In the genomic region with DNA sequence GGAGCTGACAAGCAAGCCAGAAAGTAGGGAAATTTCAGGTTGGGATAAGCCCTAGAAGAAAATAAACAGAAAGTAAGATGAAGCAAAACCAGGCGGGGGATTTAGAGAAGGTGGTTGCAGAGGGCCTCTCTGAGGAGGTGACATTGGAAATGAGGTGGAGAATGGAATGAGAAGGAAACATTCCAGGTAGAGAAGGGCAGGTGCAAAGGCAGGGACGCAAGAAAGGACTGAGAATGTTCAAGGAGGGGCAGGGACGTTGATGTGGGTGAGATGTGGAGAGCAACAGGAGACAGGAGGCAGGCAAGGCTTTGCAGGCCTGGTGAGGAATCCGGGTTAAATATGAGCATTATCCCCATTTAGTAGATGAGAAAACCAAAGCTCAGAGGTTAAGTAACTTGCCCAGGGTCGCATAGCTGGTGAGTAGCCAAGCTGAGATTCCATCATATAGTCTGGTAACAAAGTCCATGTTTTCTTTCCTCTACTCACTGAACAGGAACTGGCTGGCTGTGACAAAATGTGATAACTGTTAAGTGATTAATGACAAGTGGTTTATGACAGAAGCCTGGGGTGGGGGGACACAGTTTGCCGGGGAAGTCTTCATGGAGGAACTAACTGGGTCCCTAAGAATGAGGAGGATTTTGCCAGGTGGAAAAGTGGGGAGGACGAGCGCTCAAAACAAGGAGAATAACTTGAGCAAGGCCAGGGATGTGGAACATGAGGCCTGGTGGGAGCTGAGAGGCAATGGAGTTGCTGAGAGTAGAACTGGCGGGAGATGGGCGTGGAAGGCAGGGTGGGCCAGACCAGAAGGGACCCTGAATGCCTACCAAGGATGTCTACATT, we compare ENCODE assay signal across 25 cellular contexts. TPM values are rescaled to one million over a fixed set of nuclear protein-coding genes. Genes with fewer than 3 reads are reported as not detected.
DNase-seq lines count a peak whose midpoint lies in the region; ATAC-seq and TF ChIP-seq lines count a peak whose summit lies in the region.
"Had no signal": no experiment of that assay in that cellular context is flagged by ENCODE, and none has a peak within 500 bp of the region (broad histone marks: within the 10 kb centered on the region; RNA-seq: fewer than 3 reads in every experiment).

No MANE protein-coding gene starts in this region.

- no peak overlapping the region for H3K4me3 Mint-ChIP-seq in MCF 10A (ENCODE audit: unreplicated experiment)
- H3K4me3 Mint-ChIP-seq: activated CD8-positive, alpha-beta memory T cell treated with anti-CD3 and anti-CD28 coated beads, Interleukin-2, amount 10 ng/mL, durations not matched to agents 7 days and 5 days; activated naive CD8-positive, alpha-beta T cell; HFFc6; naive thymus-derived CD8-positive, alpha-beta T cell had no signal

- POLR2A ChIA-PET in MCF 10A (lab: Yijun Ruan, JAX) = interaction anchor here (0.9 kb wide), 1 partner anchor 12 kb away, joined by 3 read pairs; no protein-coding TSS in a partner anchor

- H3K27me3 Mint-ChIP-seq in MCF 10A (ENCODE audit: insufficient read depth, unreplicated experiment) = no peaks in the 10 kb centered on the region
- H3K27me3 Mint-ChIP-seq: activated CD8-positive, alpha-beta memory T cell treated with anti-CD3 and anti-CD28 coated beads, Interleukin-2, amount 10 ng/mL, durations not matched to agents 7 days and 5 days; activated naive CD8-positive, alpha-beta T cell; naive thymus-derived CD8-positive, alpha-beta T cell had no signal

- intact Hi-C loops in MCF 10A (cut with micrococcal nuclease) (no loop called here), breast epithelium (cut with DNase I; ENCODE audit: low total_unique reads) (loop anchor here (10.0 kb wide), 1 partner anchor 230 kb away; no protein-coding TSS in a partner anchor), mucosa of descending colon (cut with DNase I, micrococcal nuclease) (no loop called here), transverse colon (cut with DNase I; ENCODE audit: low total_unique reads) (loop anchor here (1.0 kb wide), 1 partner anchor 57 kb away; no protein-coding TSS in a partner anchor)

- TF ChIP-seq POLR2A in breast epithelium (IDR thresholded peaks at IDR 0.05) (no peak), transverse colon (IDR thresholded peaks at IDR 0.05) (no peak)

- H3K9me3 ChIP-seq in breast epithelium (no peaks in the 10 kb centered on the region), duodenal mucosa (ENCODE audit: control insufficient read depth in 1 of 2, low read length in 2 of 2) (no peaks in the 10 kb centered on the region), mucosa of descending colon (no peaks in the 10 kb centered on the region), transverse colon (no peaks in the 10 kb centered on the region)
- H3K9me3 ChIP-seq: MG63, ovary, sigmoid colon, upper lobe of right lung had no signal

- no peak for TF ChIP-seq EP300 in transverse colon (IDR thresholded peaks at IDR 0.05; ENCODE audit: low read depth)

- H3K4me3 ChIP-seq in breast epithelium (no peak overlapping the region), duodenal mucosa (ENCODE audit: low read depth in 1 of 2, low read length in 2 of 2) (peak overlapping the region in 1 of 2 donors; percentile 9), mucosa of descending colon (no peak overlapping the region), transverse colon (no peak overlapping the region)
- H3K4me3 ChIP-seq: MG63, ovary, sigmoid colon, upper lobe of right lung had no signal

- peak overlapping the region; percentile 6 to 53 for H3K9ac ChIP-seq in duodenal mucosa (ENCODE audit: low read depth in 1 of 2, low read length in 2 of 2)

- peaks cover 13% of the 10 kb centered on the region for H3K4me1 Mint-ChIP-seq in MCF 10A (ENCODE audit: insufficient read depth, unreplicated experiment)
- H3K4me1 Mint-ChIP-seq: activated CD8-positive, alpha-beta memory T cell treated with anti-CD3 and anti-CD28 coated beads, Interleukin-2, amount 10 ng/mL, durations not matched to agents 7 days and 5 days had no signal

- peak overlapping the region; percentile 28 for H3K27ac Mint-ChIP-seq in MCF 10A (ENCODE audit: low read depth, unreplicated experiment)
- H3K27ac Mint-ChIP-seq: activated CD8-positive, alpha-beta memory T cell treated with anti-CD3 and anti-CD28 coated beads, Interleukin-2, amount 10 ng/mL, durations not matched to agents 7 days and 5 days; activated naive CD8-positive, alpha-beta T cell; HFFc6 had no signal

- no peaks in the 10 kb centered on the region for H3K36me3 ChIP-seq in breast epithelium
- peaks cover 0 to 5% of the 10 kb centered on the region in 2 donors for H3K36me3 ChIP-seq in duodenal mucosa (ENCODE audit: control insufficient read depth in 1 of 2, insufficient read depth in 2 of 2, low read length in 2 of 2)
- no peaks in the 10 kb centered on the region for H3K36me3 ChIP-seq in mucosa of descending colon (ENCODE audit: low read depth)
- H3K36me3 ChIP-seq in transverse colon = no peaks in the 10 kb centered on the region
- H3K36me3 ChIP-seq: ovary, upper lobe of right lung had no signal

- TF ChIP-seq CTCF in MCF 10A (IDR thresholded peaks at IDR 0.05; ENCODE audit: unreplicated experiment) (no peak), breast epithelium (IDR thresholded peaks at IDR 0.05) (no peak), mucosa of descending colon (IDR thresholded peaks at IDR 0.05) (no peak), transverse colon (IDR thresholded peaks at IDR 0.05) (no peak)

- BruUV-seq in MCF 10A (replicated peaks; lab: Mats Ljungman, UMichigan) = no TSS peak

- H3K9me3 Mint-ChIP-seq in MCF 10A (ENCODE audit: unreplicated experiment) = no peaks in the 10 kb centered on the region
- H3K9me3 Mint-ChIP-seq: HFFc6; naive thymus-derived CD8-positive, alpha-beta T cell had no signal

- 54 to 68% methylated on average over 3 to 10 of the region's 10 CpGs for WGBS in transverse colon (ENCODE audit: low coverage in 1 of 2), 2 donors

- H3K36me3 Mint-ChIP-seq in MCF 10A (ENCODE audit: insufficient read depth, unreplicated experiment) = no peaks in the 10 kb centered on the region
- H3K36me3 Mint-ChIP-seq: activated CD8-positive, alpha-beta memory T cell treated with anti-CD3 and anti-CD28 coated beads, Interleukin-2, amount 10 ng/mL, durations not matched to agents 7 days and 5 days; activated naive CD8-positive, alpha-beta T cell had no signal

- H3K27ac ChIP-seq in breast epithelium (no peak overlapping the region), duodenal mucosa (ENCODE audit: low read depth, low read length) (no peak overlapping the region), transverse colon (peak overlapping the region in 3 of 4 donors; percentile 7 to 50 (median 50))
- H3K27ac ChIP-seq: ovary, sigmoid colon, upper lobe of right lung had no signal

- in situ Hi-C loops in transverse colon (cut with MboI; ENCODE audit: low pct_ligation_motif_present in 1 of 4, low pct_unique_long_range_greater_than_20kb in 1 of 4, low sequenced_read_pairs in 3 of 4) = loop anchor here in 3 of 4 donors (25.0 kb wide), 2 partner anchors 432 to 482 kb away; no protein-coding TSS in a partner anchor

- H3K27me3 ChIP-seq in breast epithelium (no peaks in the 10 kb centered on the region), duodenal mucosa (ENCODE audit: control insufficient read depth in 1 of 2, insufficient read depth in 2 of 2, low read length in 2 of 2) (no peaks in the 10 kb centered on the region), transverse colon (no peaks in the 10 kb centered on the region)
- H3K27me3 ChIP-seq: MG63, ovary, sigmoid colon, upper lobe of right lung had no signal

- H3K4me1 ChIP-seq in breast epithelium (no peaks in the 10 kb centered on the region), duodenal mucosa (ENCODE audit: control insufficient read depth in 1 of 2, insufficient read depth in 2 of 2, low read length in 2 of 2) (peaks cover 22 to 23% of the 10 kb centered on the region in 2 donors), mucosa of descending colon (ENCODE audit: low read depth) (peaks cover 11% of the 10 kb centered on the region), transverse colon (peaks cover 0 to 16% (median 10%) of the 10 kb centered on the region in 4 donors)
- H3K4me1 ChIP-seq: sigmoid colon, upper lobe of right lung had no signal

- DNase-seq in MCF 10A (ENCODE audit: unreplicated experiment) (no peak), breast epithelium (ENCODE audit: low spot score in 2 of 2) (no peak), mucosa of descending colon (peak in 1 of 3 donors; percentile 59), transverse colon (peak; percentile 38), NCI-H146 (lab: John Stamatoyannopoulos, UW) (no peak)
- DNase-seq in stimulated activated CD8-positive, alpha-beta memory T cell treated with anti-CD3 and anti-CD28 coated beads, Interleukin-4, amount 100 ng/mL, for 48 hours = no peak
- DNase-seq in stimulated activated CD4-positive, alpha-beta T cell treated with anti-CD3 and anti-CD28 coated beads, Interleukin-1b, Interleukin-23, amount 100 ng/mL, for 48 hours = no peak
- DNase-seq: activated CD4-positive, alpha-beta T cell treated with anti-CD3 and anti-CD28 coated beads for 4 hours; activated CD8-positive, alpha-beta memory T cell treated with anti-CD3 and anti-CD28 coated beads, Interleukin-2, amount 10 ng/mL, durations not matched to agents 7 days and 5 days; AML-193; aorta; GF-D8; HFFc6; mesendoderm; MG63; naive thymus-derived CD8-positive, alpha-beta T cell; NCI-H1417; NCI-H510A; NK-92 treated with Interleukin-12 subunit alpha and Interleukin-12 subunit beta, amount 100 ng/mL, for 24 hours; ovary; SIG-M5; sigmoid colon; upper lobe of right lung had no signal

- peak; percentile 77 for ATAC-seq in mucosa of descending colon
- ATAC-seq: activated CD8-positive, alpha-beta memory T cell treated with anti-CD3 and anti-CD28 coated beads, Interleukin-2, amount 10 ng/mL, durations not matched to agents 7 days and 5 days; naive thymus-derived CD8-positive, alpha-beta T cell; upper lobe of right lung had no signal

- CTCF ChIA-PET in MCF 10A (lab: Yijun Ruan, JAX) = interaction anchor here (0.6 to 1.7 kb wide), 12 partner anchors 9 to 404 kb away, joined by 3 to 8 read pairs (median 4); no protein-coding TSS in a partner anchor

RNA-seq across cellular contexts. Expression of gene MRPL14, which starts 32.6 kb away (rescaled TPM):
- total RNA-seq in MCF 10A (2022) (47.6 and 66.8 TPM in 2 replicates), breast epithelium (10 to 100 TPM; 24.6 to 55.7 (median 30.4) TPM), mucosa of descending colon (10 to 100 TPM; 41.0 to 57.2 (median 56.8) TPM), transverse colon (10 to 100 TPM; 15.5 to 54.6 (median 45.9) TPM)

RNA-seq across cellular contexts. Expression of gene TMEM63B, which starts 32.7 kb away (rescaled TPM):
- total RNA-seq in MCF 10A (2022) = 22.3 and 22.6 TPM in 2 replicates
- total RNA-seq in breast epithelium = 10 to 100 TPM; 16.7 to 21.8 (median 18.9) TPM
- total RNA-seq in mucosa of descending colon = 100 to 1,000 TPM in 1 of 3 donors, 10 to 100 TPM in 2; 57.0 to 108 (median 79.6) TPM
- 100 to 1,000 TPM in 2 of 4 donors, 10 to 100 TPM in 2; 35.0 to 258 (median 89.4) TPM for total RNA-seq in transverse colon

Comparison
In these comparisons a context has a peak if more than half of its experiments do, and no peak if none do; other contexts are left out.
1. intact Hi-C loops: an anchor here in breast epithelium (10.0 kb wide) and transverse colon (1.0 kb wide); none called in MCF 10A and mucosa of descending colon.
2. H3K27ac ChIP-seq: peak in transverse colon (3 of 4); none in breast epithelium (0 of 2) and duodenal mucosa (single experiment).